ENCODE assay signal across 17 cellular contexts in genomic region chr19:38812004-38812840, GRCh38. TPM values are rescaled to one million over a fixed set of nuclear protein-coding genes. Genes with fewer than 3 reads are reported as not detected.
DNase-seq lines count a peak whose midpoint lies in the region; ATAC-seq and TF ChIP-seq lines count a peak whose summit lies in the region.
"Had no signal": no experiment of that assay in that cellular context is flagged by ENCODE, and none has a peak within 500 bp of the region (broad histone marks: within the 10 kb centered on the region; RNA-seq: fewer than 3 reads in every experiment).

No MANE protein-coding gene starts in this region.

- ATAC-seq in mucosa of descending colon (no peak), HG03175 (IDR thresholded peaks at IDR 0.05; ENCODE audit: unreplicated experiment) (no peak)

- H3K27me3 ChIP-seq in H7 (ENCODE audit: control insufficient read depth, insufficient read depth, low read length): no peaks in the 10 kb centered on the region
- H3K27me3 ChIP-seq: left lung had no signal

- H3K4me1 ChIP-seq in mucosa of descending colon (ENCODE audit: low read depth): peaks cover 15% of the 10 kb centered on the region
- H3K4me1 ChIP-seq: left lung had no signal

- intact Hi-C loops in mucosa of descending colon (cut with DNase I, micrococcal nuclease): no loop called here

- no peak for TF ChIP-seq CTCF in mucosa of descending colon (IDR thresholded peaks at IDR 0.05)

- DNase-seq in H7 (peak; percentile 45), mucosa of descending colon (peak in 1 of 3 donors; percentile 64), NCI-H2227 treated with DMSO at 0.1 percent for 48 hours (lab: John Stamatoyannopoulos, UW) (no peak)
- DNase-seq: activated CD4-positive, alpha-beta T cell treated with anti-CD3 and anti-CD28 coated beads, Interleukin-2, amount 10 ng/mL, durations not matched to agents 24 days and 14 days; AML-193; DND-41; effector memory CD4-positive, alpha-beta T cell; H9; left lung; NCI-H1105; NCI-H446 treated with DMSO at 0.1 percent for 48 hours; stimulated activated CD4-positive, alpha-beta T cell treated with anti-CD3 and anti-CD28 coated beads, Interleukin-15, amount 100 ng/mL, for 24 hours; stimulated activated CD8-positive, alpha-beta memory T cell treated with anti-CD3 and anti-CD28 coated beads, Interleukin-4, amount 100 ng/mL, for 48 hours; T-helper 1 cell had no signal

- H3K4me3 ChIP-seq in H7 (ENCODE audit: insufficient read depth, low read depth, low read length) (no peak overlapping the region), mucosa of descending colon (peak overlapping the region; percentile 52)
- H3K4me3 ChIP-seq: left lung had no signal

- no peaks in the 10 kb centered on the region for H3K9me3 ChIP-seq in mucosa of descending colon
- H3K9me3 ChIP-seq: left lung had no signal

- H3K36me3 ChIP-seq in H7 (replicated peaks; ENCODE audit: control insufficient read depth, insufficient read depth, low read length) (peaks cover 4% of the 10 kb centered on the region), mucosa of descending colon (ENCODE audit: low read depth) (no peaks in the 10 kb centered on the region)

RNA-seq across cellular contexts. Expression of gene LGALS4, which starts 0.5 kb away (rescaled TPM):
- not detected in 2 replicates for total RNA-seq in H7 (2014; rRNA removed; shearing (Covaris generic))
- total RNA-seq in mucosa of descending colon: 1,000 to 10,000 TPM; 2,367 to 7,005 (median 6,199) TPM

RNA-seq across cellular contexts. Expression of gene ECH1, which starts 19.4 kb away (rescaled TPM):
- total RNA-seq in H7 (2014; rRNA removed; shearing (Covaris generic)): 97.6 and 109 TPM in 2 replicates
- total RNA-seq in mucosa of descending colon: 100 to 1,000 TPM; 275 to 315 (median 290) TPM

RNA-seq across cellular contexts. Expression of gene LGALS7B, which starts 23.2 kb away (rescaled TPM):
- total RNA-seq in H7 (2014; rRNA removed; shearing (Covaris generic)): not detected in 2 replicates
- not detected for total RNA-seq in mucosa of descending colon
- total RNA-seq: activated CD4-positive, alpha-beta T cell treated with anti-CD3 and anti-CD28 coated beads, Interleukin-2, amount 10 ng/mL, durations not matched to agents 24 days and 14 days; glomerular endothelial cell; left lung; omental fat pad had no signal

RNA-seq across cellular contexts. Expression of gene HNRNPL, which starts 37.6 kb away (rescaled TPM):
- total RNA-seq in H7 (2014; rRNA removed; shearing (Covaris generic)): 454 and 591 TPM in 2 replicates
- total RNA-seq in mucosa of descending colon: 100 to 1,000 TPM; 267 to 317 (median 292) TPM

RNA-seq across cellular contexts. Expression of gene LGALS7, which starts 38.9 kb away (rescaled TPM):
- total RNA-seq in H7 (2014; rRNA removed; shearing (Covaris generic)): 0.37 and 1.9 TPM in 2 replicates
- not detected for total RNA-seq in mucosa of descending colon
- total RNA-seq: activated CD4-positive, alpha-beta T cell treated with anti-CD3 and anti-CD28 coated beads, Interleukin-2, amount 10 ng/mL, durations not matched to agents 24 days and 14 days; glomerular endothelial cell; H9; omental fat pad had no signal

Comparison
In these comparisons a context has a peak if more than half of its experiments do, and no peak if none do; other contexts are left out.
1. RNA of gene LGALS4, which starts 0.5 kb away (total RNA-seq): 2,367 to 7,005 TPM in mucosa of descending colon; not detected in H7; every median in the first group is over 1,000 times any median in the second.